Comparison of ENCODE assay signal across 8 cellular contexts in the genomic region with DNA sequence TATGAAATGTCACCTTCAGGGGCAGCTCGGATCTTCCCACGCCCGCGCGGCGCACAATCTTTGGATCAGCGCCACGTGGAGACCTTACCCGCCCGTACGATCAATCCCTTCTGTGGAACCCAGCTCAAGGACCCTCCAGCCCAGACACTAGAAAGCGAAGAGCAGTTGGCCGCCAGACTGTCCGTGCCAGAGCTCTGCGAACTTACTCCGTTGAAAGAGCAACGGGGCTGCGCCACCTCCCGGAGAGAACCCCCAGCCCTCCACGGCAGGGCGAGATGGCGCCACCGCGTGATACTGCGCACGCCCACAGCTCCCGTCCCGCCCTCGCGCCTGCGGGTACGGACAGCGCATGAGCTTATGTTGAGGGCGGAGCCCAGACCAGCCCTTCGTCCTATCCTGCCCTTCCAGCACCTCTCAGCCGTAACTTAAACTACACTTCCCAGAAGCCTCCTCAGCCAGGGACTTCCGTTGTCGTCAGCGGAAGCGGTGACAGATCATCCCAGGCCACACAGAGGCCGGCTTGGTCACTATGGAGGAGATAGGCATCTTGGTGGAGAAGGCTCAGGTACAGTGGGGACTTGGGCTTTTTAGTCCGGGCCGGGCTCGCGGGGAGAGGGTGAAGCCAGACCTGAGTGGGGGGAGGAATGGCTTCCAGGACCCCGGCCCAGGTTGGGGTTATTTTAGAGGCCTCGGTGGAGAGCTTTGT. TPM values are rescaled to one million over a fixed set of nuclear protein-coding genes. Genes with fewer than 3 reads are reported as not detected.
DNase-seq lines count a peak whose midpoint lies in the region; ATAC-seq, FAIRE-seq and TF ChIP-seq lines count a peak whose summit lies in the region.

A gene (plus strand): TSS at position 492 of the 706 bp plus-strand sequence. CDS start 38 bp downstream, at position 530.

- peaks cover 24% of the 10 kb centered on the region for H3K36me3 Mint-ChIP-seq in progenitor cell of endocrine pancreas (ENCODE audit: insufficient read depth)

- peak within 1 kb of the TSS; percentile 96 for H3K27ac Mint-ChIP-seq in progenitor cell of endocrine pancreas

- FAIRE-seq in GM12891 (lab: Jason Lieb, UNC) = peak; percentile 100

- H3K36me3 ChIP-seq in urinary bladder (ENCODE audit: insufficient read depth) = no peaks in the 10 kb centered on the region

- no peaks in the 10 kb centered on the region for H3K9me3 Mint-ChIP-seq in progenitor cell of endocrine pancreas (ENCODE audit: low read depth)

- H3K27ac ChIP-seq in urinary bladder (ENCODE audit: low read depth) = peak within 1 kb of the TSS; percentile 91

- peak; percentile 88 for DNase-seq in GM12891 (ENCODE audit: insufficient read length, low spot score)
- DNase-seq in NCI-H146 (lab: John Stamatoyannopoulos, UW) = peak; percentile 99
- peak; percentile 97 for DNase-seq in amniotic stem cell (lab: John Stamatoyannopoulos, UW)
- peak; percentile 98 for DNase-seq in left cardiac atrium
- DNase-seq in progenitor cell of endocrine pancreas (ENCODE audit: low spot score, unreplicated experiment) = peak; percentile 95

- TF ChIP-seq CTCF in progenitor cell of endocrine pancreas (IDR thresholded peaks at IDR 0.05; ENCODE audit: unreplicated experiment) = peak; percentile 77

- no peaks in the 10 kb centered on the region for H3K27me3 Mint-ChIP-seq in progenitor cell of endocrine pancreas

- peak within 1 kb of the TSS; percentile 80 for H3K4me3 ChIP-seq in urinary bladder (ENCODE audit: low read depth, low read length)

- H3K4me1 ChIP-seq in urinary bladder (ENCODE audit: insufficient read depth) = no peaks in the 10 kb centered on the region

- WGBS in urinary bladder = under 1% methylated on average over 47 of the region's 47 CpGs

- H3K4me1 Mint-ChIP-seq in progenitor cell of endocrine pancreas (ENCODE audit: low read depth) = peaks cover 22% of the 10 kb centered on the region

- peak within 1 kb of the TSS; percentile 100 for H3K4me3 Mint-ChIP-seq in progenitor cell of endocrine pancreas (ENCODE audit: low read depth)

- intact Hi-C loops in T-helper 1 cell treated with Interleukin-12 subunit alpha and Interleukin-12 subunit beta and Interleukin-4 antibody, amounts not matched to agents 30 ng/mL and 1 ng/mL, for 36 hours (cut with micrococcal nuclease) = loop anchor here (1.0 to 5.0 kb wide), 16 partner anchors 12 to 314 kb away; a partner anchor contains a TSS
- intact Hi-C loops in left cardiac atrium (cut with DNase I) = no loop called here

- ATAC-seq in HG02852 (IDR thresholded peaks at IDR 0.05; ENCODE audit: unreplicated experiment) = peak; percentile 95
- peak; percentile 99 to 100 for ATAC-seq in left cardiac atrium

- TF ChIP-seq POLR2A in GM12891 (IDR thresholded peaks at IDR 0.05; ENCODE audit: low read depth, low read length) = peak; percentile 84

TF ChIP-seq in GM12891, 5 proteins besides CTCF, POLR2A, EP300 and RAD21:
- TF ChIP-seq TAF1 (IDR thresholded peaks at IDR 0.05; ENCODE audit: low read depth, low read length) = peak; percentile 72
- TF ChIP-seq PAX5 (IDR thresholded peaks at IDR 0.05; ENCODE audit: insufficient read depth, low read length, severe bottlenecking) = no peak
- TF ChIP-seq POU2F2 (IDR thresholded peaks at IDR 0.05; ENCODE audit: low read depth, low read length) = no peak
- 0 out of 2 replicates have a peak, but pooled peaks have one; percentile 3 for TF ChIP-seq SPI1 (IDR thresholded peaks at IDR 0.05; ENCODE audit: low read depth, low read length)
- peak; percentile 83 for TF ChIP-seq POLR2AphosphoS5 (IDR thresholded peaks at IDR 0.05; ENCODE audit: low read depth, low read length)

RNA-seq across cellular contexts. Expression of the gene that starts here (rescaled TPM):
- 83.2 TPM for polyA plus RNA-seq in GM12891 (2012; ENCODE audit: low read depth, missing spikeins)
- total RNA-seq in T-helper 1 cell treated with Interleukin-12 subunit alpha and Interleukin-12 subunit beta and Interleukin-4 antibody, amounts not matched to agents 30 ng/mL and 1 ng/mL, for 36 hours = 162 and 163 TPM in 2 replicates
- total RNA-seq in left cardiac atrium (10 to 100 TPM; 62.3 to 79.1 TPM), progenitor cell of endocrine pancreas (95.9 and 100 TPM in 2 replicates), urinary bladder (45.2 TPM)
- polyA plus RNA-seq in urinary bladder = 81.4 TPM

Comparison
In these comparisons a context has a peak if more than half of its experiments do, and no peak if none do; other contexts are left out.
1. Peak in every context shown above with its lines: DNase-seq, ATAC-seq, H3K4me3 ChIP-seq and H3K27ac ChIP-seq.